In the genomic region with DNA sequence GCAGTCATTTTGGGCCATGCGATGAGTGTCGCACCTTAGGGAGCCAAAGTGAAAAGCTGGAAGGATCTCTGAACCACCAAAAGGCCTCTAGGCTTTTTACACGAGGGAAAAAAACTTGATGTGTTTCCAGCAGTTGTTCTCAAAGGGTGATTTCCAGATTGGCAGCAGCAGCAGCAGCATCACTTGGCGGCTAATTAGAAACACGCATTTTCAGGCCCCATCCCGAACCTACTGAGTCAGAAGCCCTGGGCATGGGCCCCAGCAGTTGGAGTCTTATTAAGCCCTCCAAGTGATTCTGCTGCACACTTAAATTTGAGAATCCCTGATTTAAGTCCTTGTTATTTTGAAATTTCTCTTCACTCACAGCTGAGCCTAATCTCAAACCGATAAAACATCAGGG, we compare ENCODE assay signal across 27 cellular contexts. TPM values are rescaled to one million over a fixed set of nuclear protein-coding genes. Genes with fewer than 3 reads are reported as not detected.
"Had no signal": no experiment of that assay in that cellular context is flagged by ENCODE, and none has a peak within 500 bp of the region (broad histone marks: within the 10 kb centered on the region; RNA-seq: fewer than 3 reads in every experiment).

No MANE protein-coding gene starts in this region.

- H3K36me3 ChIP-seq: adrenal gland, breast epithelium had no signal

- H3K9me3 Mint-ChIP-seq: activated CD4-positive, alpha-beta memory T cell treated with anti-CD3 and anti-CD28 coated beads, Interleukin-2, amount 10 ng/mL, durations not matched to agents 7 days and 5 days; activated CD4-positive, alpha-beta T cell treated with anti-CD3 and anti-CD28 coated beads, Interleukin-2, amount 10 ng/mL, durations not matched to agents 7 days and 5 days; activated naive CD4-positive, alpha-beta T cell treated with anti-CD3 and anti-CD28 coated beads, Interleukin-2, amount 10 ng/mL, durations not matched to agents 7 days and 5 days; activated naive CD8-positive, alpha-beta T cell treated with anti-CD3 and anti-CD28 coated beads, Interleukin-2, amount 10 ng/mL, durations not matched to agents 7 days and 5 days; activated T-cell treated with anti-CD3 and anti-CD28 coated beads, Interleukin-2, amount 50 U/mL, for 72 hours; activated T-helper 2 cell treated with anti-CD3 and anti-CD28 coated beads, Interferon-gamma antibody, Interleukin-2, Interleukin-4, amounts not matched to agents 10 μg/mL and 5 μg/mL and 100 μg/mL, durations not matched to agents 14 hours and 24 hours and 36 hours had no signal

- DNase-seq: activated CD4-positive, alpha-beta memory T cell treated with anti-CD3 and anti-CD28 coated beads, Interleukin-2, amount 10 ng/mL, durations not matched to agents 7 days and 5 days; activated CD4-positive, alpha-beta T cell treated with anti-CD3 and anti-CD28 coated beads, Interleukin-2, amount 10 ng/mL, durations not matched to agents 7 days and 5 days; activated CD4-positive, CD25-positive, alpha-beta regulatory T cell; activated gamma-delta T cell treated with Interleukin-2 at 50 U/mL for 16 hours; activated naive CD4-positive, alpha-beta T cell treated with anti-CD3 and anti-CD28 coated beads, Interleukin-2, amount 10 ng/mL, durations not matched to agents 7 days and 5 days; activated naive CD8-positive, alpha-beta T cell treated with anti-CD3 and anti-CD28 coated beads, Interleukin-2, amount 10 ng/mL, durations not matched to agents 7 days and 5 days; activated T-cell treated with anti-CD3 and anti-CD28 coated beads, Interleukin-2, amount 50 U/mL, for 72 hours; adrenal gland; aorta; caudate nucleus; MM.1S; NCI-H1105; NCI-H1436; NCI-H187; NCI-H2081; NCI-H446; NCI-H524; PC-3; SIG-M5; T-helper 1 cell had no signal

- H3K9me3 ChIP-seq: adrenal gland, breast epithelium had no signal

- H3K4me1 Mint-ChIP-seq: activated CD4-positive, alpha-beta T cell treated with anti-CD3 and anti-CD28 coated beads, Interleukin-2, amount 10 ng/mL, durations not matched to agents 7 days and 5 days; activated naive CD8-positive, alpha-beta T cell treated with anti-CD3 and anti-CD28 coated beads, Interleukin-2, amount 10 ng/mL, durations not matched to agents 7 days and 5 days had no signal

- H3K4me1 ChIP-seq: breast epithelium had no signal

- H3K4me3 ChIP-seq: adrenal gland, breast epithelium, SK-N-MC had no signal

- H3K27ac ChIP-seq: adrenal gland, breast epithelium, SK-N-MC, VCaP had no signal

- H3K36me3 Mint-ChIP-seq: activated naive CD4-positive, alpha-beta T cell treated with anti-CD3 and anti-CD28 coated beads, Interleukin-2, amount 10 ng/mL, durations not matched to agents 7 days and 5 days; activated naive CD8-positive, alpha-beta T cell treated with anti-CD3 and anti-CD28 coated beads, Interleukin-2, amount 10 ng/mL, durations not matched to agents 7 days and 5 days had no signal

- H3K27ac Mint-ChIP-seq: activated CD4-positive, alpha-beta memory T cell treated with anti-CD3 and anti-CD28 coated beads, Interleukin-2, amount 10 ng/mL, durations not matched to agents 7 days and 5 days; activated CD4-positive, alpha-beta T cell treated with anti-CD3 and anti-CD28 coated beads, Interleukin-2, amount 10 ng/mL, durations not matched to agents 7 days and 5 days; activated naive CD4-positive, alpha-beta T cell treated with anti-CD3 and anti-CD28 coated beads, Interleukin-2, amount 10 ng/mL, durations not matched to agents 7 days and 5 days; activated naive CD8-positive, alpha-beta T cell treated with anti-CD3 and anti-CD28 coated beads, Interleukin-2, amount 10 ng/mL, durations not matched to agents 7 days and 5 days; activated T-cell treated with anti-CD3 and anti-CD28 coated beads, Interleukin-2, amount 50 U/mL, for 72 hours; activated T-helper 2 cell treated with anti-CD3 and anti-CD28 coated beads, Interferon-gamma antibody, Interleukin-2, Interleukin-4, amounts not matched to agents 10 μg/mL and 5 μg/mL and 100 μg/mL, durations not matched to agents 14 hours and 24 hours and 36 hours had no signal

- H3K4me3 Mint-ChIP-seq: activated CD4-positive, alpha-beta memory T cell treated with anti-CD3 and anti-CD28 coated beads, Interleukin-2, amount 10 ng/mL, durations not matched to agents 7 days and 5 days; activated CD4-positive, alpha-beta T cell treated with anti-CD3 and anti-CD28 coated beads, Interleukin-2, amount 10 ng/mL, durations not matched to agents 7 days and 5 days; activated naive CD4-positive, alpha-beta T cell treated with anti-CD3 and anti-CD28 coated beads, Interleukin-2, amount 10 ng/mL, durations not matched to agents 7 days and 5 days; activated naive CD8-positive, alpha-beta T cell treated with anti-CD3 and anti-CD28 coated beads, Interleukin-2, amount 10 ng/mL, durations not matched to agents 7 days and 5 days; activated T-cell treated with anti-CD3 and anti-CD28 coated beads, Interleukin-2, amount 50 U/mL, for 72 hours had no signal

RNA-seq across cellular contexts. Expression of gene PYY, which starts 25.3 kb away (rescaled TPM):
- total RNA-seq: activated CD4-positive, alpha-beta memory T cell treated with anti-CD3 and anti-CD28 coated beads, Interleukin-2, amount 10 ng/mL, durations not matched to agents 7 days and 5 days; activated CD4-positive, alpha-beta T cell treated with anti-CD3 and anti-CD28 coated beads, Interleukin-2, amount 10 ng/mL, durations not matched to agents 7 days and 5 days; activated CD8-positive, alpha-beta memory T cell treated with anti-CD3 and anti-CD28 coated beads for 36 hours; activated naive CD8-positive, alpha-beta T cell treated with anti-CD3 and anti-CD28 coated beads, Interleukin-2, amount 10 ng/mL, durations not matched to agents 7 days and 5 days; activated T-cell treated with anti-CD3 and anti-CD28 coated beads, Interleukin-2, amount 50 U/mL, for 72 hours; aorta; cerebellum; PC-3; T-helper 2 cell treated with Interferon-gamma antibody and Interleukin-4, amounts not matched to agents 100 ng/mL and 5 ng/mL, for 36 hours had no signal
- polyA plus RNA-seq: adrenal gland had no signal

RNA-seq across cellular contexts. Expression of gene PPY, which starts 36.7 kb away (rescaled TPM):
- total RNA-seq: activated CD4-positive, alpha-beta memory T cell treated with anti-CD3 and anti-CD28 coated beads, Interleukin-2, amount 10 ng/mL, durations not matched to agents 7 days and 5 days; activated CD4-positive, alpha-beta T cell treated with anti-CD3 and anti-CD28 coated beads, Interleukin-2, amount 10 ng/mL, durations not matched to agents 7 days and 5 days; activated CD8-positive, alpha-beta memory T cell treated with anti-CD3 and anti-CD28 coated beads for 36 hours; activated naive CD8-positive, alpha-beta T cell treated with anti-CD3 and anti-CD28 coated beads, Interleukin-2, amount 10 ng/mL, durations not matched to agents 7 days and 5 days; activated T-cell treated with anti-CD3 and anti-CD28 coated beads, Interleukin-2, amount 50 U/mL, for 72 hours; activated T-helper 2 cell treated with anti-CD3 and anti-CD28 coated beads, Interferon-gamma antibody, Interleukin-2, Interleukin-4, amounts not matched to agents 10 μg/mL and 5 μg/mL and 100 μg/mL, durations not matched to agents 14 hours and 24 hours and 36 hours; adrenal gland; aorta; breast epithelium; cerebellum; PC-3; T-helper 2 cell treated with Interferon-gamma antibody and Interleukin-4, amounts not matched to agents 100 ng/mL and 5 ng/mL, for 36 hours had no signal
- polyA plus RNA-seq: adrenal gland, aorta had no signal
